ENCODE assay signal across 19 cellular contexts in the genomic region with DNA sequence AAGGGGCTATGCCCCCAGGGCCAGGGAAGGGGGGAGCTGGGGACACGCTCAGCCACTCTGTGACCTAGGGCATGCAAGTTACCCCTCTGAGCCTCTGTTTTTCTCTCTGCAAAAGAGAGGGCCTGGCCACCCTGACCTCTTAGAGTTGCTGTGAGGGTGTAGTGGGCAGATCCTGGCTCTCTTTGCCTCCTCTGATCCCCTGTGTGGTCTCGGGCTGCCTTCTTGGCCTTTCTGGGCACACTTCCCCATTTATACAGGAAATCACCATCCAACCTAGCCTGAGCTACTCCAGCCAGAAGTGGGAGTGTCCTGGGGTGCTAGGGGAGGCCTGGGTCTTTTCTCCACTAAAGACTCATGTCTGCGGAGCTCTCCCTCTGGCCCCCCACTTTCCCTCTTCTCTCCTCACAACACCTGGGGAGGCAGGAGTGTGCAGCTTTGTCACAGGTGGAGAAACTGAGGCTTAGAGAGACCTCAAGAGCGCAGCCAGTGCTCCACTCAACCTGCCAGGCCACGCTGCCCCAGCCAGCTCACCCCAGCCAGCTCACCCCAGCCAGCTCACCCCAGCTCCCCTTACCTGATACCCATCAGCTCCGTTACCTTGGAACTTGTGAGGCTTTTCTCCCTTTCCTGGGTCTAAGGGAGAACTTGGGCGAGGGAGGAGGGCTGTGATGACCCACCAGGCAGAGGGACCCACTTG. TPM values are rescaled to one million over a fixed set of nuclear protein-coding genes. Genes with fewer than 3 reads are reported as not detected.
DNase-seq lines count a peak whose midpoint lies in the region; ATAC-seq and TF ChIP-seq lines count a peak whose summit lies in the region.
"Had no signal": no experiment of that assay in that cellular context is flagged by ENCODE, and none has a peak within 500 bp of the region (broad histone marks: within the 10 kb centered on the region; RNA-seq: fewer than 3 reads in every experiment).

No MANE protein-coding gene starts in this region.

- peaks cover 8% of the 10 kb centered on the region for H4K20me1 ChIP-seq in neural progenitor cell (ENCODE audit: low read depth)

- H3K27ac ChIP-seq in HL-60 (replicated peaks) (peak overlapping the region; percentile 13; the same call in 1 of the 2 replicates), neural progenitor cell (no peak overlapping the region)
- H3K27ac ChIP-seq: parathyroid adenoma, SJCRH30 had no signal

- H3K4me2 ChIP-seq in neural progenitor cell: peak overlapping the region; percentile 69

- no peaks in the 10 kb centered on the region for H3K79me2 ChIP-seq in neural progenitor cell (ENCODE audit: low read depth)
- H3K79me2 ChIP-seq: parathyroid adenoma had no signal

- H3K27me3 ChIP-seq in HL-60 (ENCODE audit: insufficient read depth, poor library complexity, severe bottlenecking): no peaks in the 10 kb centered on the region
- peaks cover 25% of the 10 kb centered on the region for H3K27me3 ChIP-seq in neural progenitor cell
- H3K27me3 ChIP-seq: breast epithelium had no signal

- no peak overlapping the region for H2AFZ ChIP-seq in neural progenitor cell (replicated peaks)
- H2AFZ ChIP-seq: parathyroid adenoma had no signal

- H3K36me3 Mint-ChIP-seq in WTC11 (no peaks in the 10 kb centered on the region), neural progenitor cell (no peaks in the 10 kb centered on the region)

- peaks cover 16% of the 10 kb centered on the region for H3K4me1 Mint-ChIP-seq in WTC11
- peaks cover 40% of the 10 kb centered on the region for H3K4me1 Mint-ChIP-seq in neural progenitor cell

- TF ChIP-seq CTCF in HL-60 (IDR thresholded peaks at IDR 0.05; ENCODE audit: insufficient read depth, low read length) (no peak), NB4 (IDR thresholded peaks at IDR 0.05; ENCODE audit: low read depth, low read length) (no peak), WTC11 (IDR thresholded peaks at IDR 0.05) (no peak), neural progenitor cell (IDR thresholded peaks at IDR 0.05) (no peak)

- CTCF ChIA-PET in WTC11 (lab: Charles Lee): interaction anchor here (0.8 to 3.1 kb wide), 9 partner anchors 11 to 184 kb away, joined by 3 to 25 read pairs (median 4); partner anchors contain the start of gene LZTR1

- H3K9me3 Mint-ChIP-seq in WTC11: no peaks in the 10 kb centered on the region
- H3K9me3 Mint-ChIP-seq in neural progenitor cell: no peaks in the 10 kb centered on the region
- H3K9me3 Mint-ChIP-seq: activated CD4-positive, alpha-beta memory T cell treated with anti-CD3 and anti-CD28 coated beads, Interleukin-2, amount 10 ng/mL, durations not matched to agents 7 days and 5 days; activated T-cell treated with anti-CD3 and anti-CD28 coated beads, Interleukin-2, amount 50 U/mL, for 72 hours had no signal

- H3K27ac Mint-ChIP-seq in WTC11: no peak overlapping the region
- H3K27ac Mint-ChIP-seq in neural progenitor cell: no peak overlapping the region
- H3K27ac Mint-ChIP-seq: activated CD4-positive, alpha-beta memory T cell treated with anti-CD3 and anti-CD28 coated beads, Interleukin-2, amount 10 ng/mL, durations not matched to agents 7 days and 5 days; activated T-cell treated with anti-CD3 and anti-CD28 coated beads, Interleukin-2, amount 50 U/mL, for 72 hours had no signal

- H3K4me3 ChIP-seq in HL-60 (replicated peaks; ENCODE audit: insufficient read depth, low read length): no peak overlapping the region
- H3K4me3 ChIP-seq in NB4 (ENCODE audit: low read depth, low read length): no peak overlapping the region
- no peak overlapping the region for H3K4me3 ChIP-seq in neural progenitor cell
- H3K4me3 ChIP-seq: breast epithelium, heart left ventricle, SJCRH30 had no signal

- H3K4me3 Mint-ChIP-seq in WTC11 (no peak overlapping the region), neural progenitor cell (no peak overlapping the region)
- H3K4me3 Mint-ChIP-seq: activated CD4-positive, alpha-beta memory T cell treated with anti-CD3 and anti-CD28 coated beads, Interleukin-2, amount 10 ng/mL, durations not matched to agents 7 days and 5 days; activated T-cell treated with anti-CD3 and anti-CD28 coated beads, Interleukin-2, amount 50 U/mL, for 72 hours had no signal

- no peak overlapping the region for H3K9ac ChIP-seq in neural progenitor cell
- H3K9ac ChIP-seq: parathyroid adenoma had no signal

- DNase-seq in HL-60 (ENCODE audit: low read depth in 1 of 2, low spot score in 1 of 2): peak in 1 of 2 experiments; percentile 75
- peak; percentile 68 for DNase-seq in NB4 (ENCODE audit: low read depth)
- DNase-seq in WTC11 (ENCODE audit: low spot score): no peak
- DNase-seq in neural progenitor cell (ENCODE audit: low spot score): no peak
- DNase-seq in middle frontal gyrus (ENCODE audit: extremely low spot score, low spot score): no peak
- no peak for DNase-seq in NCI-H2107 (lab: John Stamatoyannopoulos, UW)
- DNase-seq in NCI-H1105 (lab: John Stamatoyannopoulos, UW): no peak
- DNase-seq: activated CD4-positive, alpha-beta memory T cell treated with anti-CD3 and anti-CD28 coated beads, Interleukin-2, amount 10 ng/mL, durations not matched to agents 7 days and 5 days; activated T-cell treated with anti-CD3 and anti-CD28 coated beads, Interleukin-2, amount 50 U/mL, for 72 hours; DMS53; effector CD8-positive, alpha-beta T cell; heart left ventricle; kidney; NCI-H1417 treated with DMSO at 0.1 percent for 48 hours; SJCRH30; stimulated activated CD4-positive, alpha-beta T cell treated with anti-CD3 and anti-CD28 coated beads, Interleukin-4, amount 100 ng/mL, for 24 hours; stimulated activated CD8-positive, alpha-beta memory T cell treated with anti-CD3 and anti-CD28 coated beads, Interleukin-4, amount 100 ng/mL, for 48 hours had no signal

- peaks cover 70% of the 10 kb centered on the region for H3F3A ChIP-seq in neural progenitor cell (ENCODE audit: low read depth)

- TF ChIP-seq POLR2A in NB4 (IDR thresholded peaks at IDR 0.05; ENCODE audit: extremely low read depth, insufficient read length): no peak

- H3K27me3 Mint-ChIP-seq in WTC11 (ENCODE audit: low read depth): peaks cover 65% of the 10 kb centered on the region
- peaks cover 23% of the 10 kb centered on the region for H3K27me3 Mint-ChIP-seq in neural progenitor cell (ENCODE audit: insufficient read depth, low read depth)

- POLR2A ChIA-PET in WTC11 (lab: Charles Lee): interaction anchor here (0.6 to 1.5 kb wide), 3 partner anchors 10 to 14 kb away, joined by 3 to 4 read pairs (median 3); partner anchors contain the start of gene LZTR1

- peaks cover 63% of the 10 kb centered on the region for H3K4me1 ChIP-seq in neural progenitor cell
- H3K4me1 ChIP-seq: parathyroid adenoma, SJCRH30 had no signal

- H3K36me3 ChIP-seq in neural progenitor cell: no peaks in the 10 kb centered on the region
- H3K36me3 ChIP-seq: breast epithelium, heart left ventricle, SJCRH30 had no signal

- H3K9me3 ChIP-seq in neural progenitor cell (ENCODE audit: low read depth): no peaks in the 10 kb centered on the region
- H3K9me3 ChIP-seq: breast epithelium, heart left ventricle, SJCRH30 had no signal

- peak; percentile 7; the same call in 1 of the 2 replicates for ATAC-seq in WTC11
- ATAC-seq: activated T-cell treated with anti-CD3 and anti-CD28 coated beads, Interleukin-2, amount 50 U/mL, for 72 hours had no signal

TF ChIP-seq in WTC11, 78 proteins besides CTCF, POLR2A, EP300 and RAD21:
- TF ChIP-seq GTF2I (CRISPR knock-in tag; conservative IDR thresholded peaks at IDR 0.05): no peak
- no peak for TF ChIP-seq ZNF671 (CRISPR knock-in tag; IDR thresholded peaks at IDR 0.05)
- TF ChIP-seq, protein P1, sequence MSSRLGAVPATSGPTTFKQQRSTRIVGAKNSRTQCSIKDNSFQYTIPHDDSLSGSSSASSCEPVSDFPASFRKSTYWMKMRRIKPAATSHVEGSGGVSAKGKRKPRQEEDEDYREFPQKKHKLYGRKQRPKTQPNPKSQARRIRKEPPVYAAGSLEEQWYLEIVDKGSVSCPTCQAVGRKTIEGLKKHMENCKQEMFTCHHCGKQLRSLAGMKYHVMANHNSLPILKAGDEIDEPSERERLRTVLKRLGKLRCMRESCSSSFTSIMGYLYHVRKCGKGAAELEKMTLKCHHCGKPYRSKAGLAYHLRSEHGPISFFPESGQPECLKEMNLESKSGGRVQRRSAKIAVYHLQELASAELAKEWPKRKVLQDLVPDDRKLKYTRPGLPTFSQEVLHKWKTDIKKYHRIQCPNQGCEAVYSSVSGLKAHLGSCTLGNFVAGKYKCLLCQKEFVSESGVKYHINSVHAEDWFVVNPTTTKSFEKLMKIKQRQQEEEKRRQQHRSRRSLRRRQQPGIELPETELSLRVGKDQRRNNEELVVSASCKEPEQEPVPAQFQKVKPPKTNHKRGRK (CRISPR knock-in tag; IDR thresholded peaks at IDR 0.05; ENCODE audit: borderline replicate concordance): no peak
- TF ChIP-seq ZNF263 (CRISPR knock-in tag; IDR thresholded peaks at IDR 0.05; ENCODE audit: low read depth): no peak
- no peak for TF ChIP-seq ZNF219 (CRISPR knock-in tag; IDR thresholded peaks at IDR 0.05; ENCODE audit: borderline replicate concordance)
- TF ChIP-seq GABPB1 (CRISPR knock-in tag; IDR thresholded peaks at IDR 0.05): no peak
- TF ChIP-seq MLX (CRISPR knock-in tag; IDR thresholded peaks at IDR 0.05): no peak
- TF ChIP-seq JUN (CRISPR knock-in tag; IDR thresholded peaks at IDR 0.05): no peak
- TF ChIP-seq RELA (CRISPR knock-in tag; IDR thresholded peaks at IDR 0.05; ENCODE audit: borderline replicate concordance): no peak

RNA-seq across cellular contexts. Expression of gene AIFM3, which starts 1.4 kb away (rescaled TPM):
- total RNA-seq in WTC11 (2021) (2.6 to 3.4 TPM (median 2.8 TPM) in 3 replicates), neural progenitor cell (ENCODE audit: low replicate concordance) (4.3 and 12.0 TPM in 2 replicates)
- total RNA-seq: SJCRH30 had no signal

RNA-seq across cellular contexts. Expression of gene LZTR1, which starts 13.7 kb away (rescaled TPM):
- total RNA-seq in WTC11 (2021) (38.3 to 44.5 TPM (median 40.1 TPM) in 3 replicates), neural progenitor cell (ENCODE audit: low replicate concordance) (21.9 and 39.4 TPM in 2 replicates)

RNA-seq across cellular contexts. Expression of gene THAP7, which starts 33.5 kb away (rescaled TPM):
- total RNA-seq in WTC11 (2021): 18.7 to 23.9 TPM (median 19.3 TPM) in 3 replicates
- total RNA-seq in neural progenitor cell (ENCODE audit: low replicate concordance): 14.7 and 29.2 TPM in 2 replicates

RNA-seq across cellular contexts. Expression of gene P2RX6, which starts 46.5 kb away (rescaled TPM):
- total RNA-seq in WTC11 (2021) (0.13 to 0.69 TPM (median 0.30 TPM) in 3 replicates), neural progenitor cell (ENCODE audit: low replicate concordance) (0.36 and 0.53 TPM in 2 replicates)

RNA-seq across cellular contexts. Expression of gene CRKL, which starts 51.2 kb away (rescaled TPM):
- 113 to 115 TPM (median 114 TPM) in 3 replicates for total RNA-seq in WTC11 (2021)
- 91.0 and 109 TPM in 2 replicates for total RNA-seq in neural progenitor cell (ENCODE audit: low replicate concordance)
